ENCODE assay signal across 8 cellular contexts in the genomic region with DNA sequence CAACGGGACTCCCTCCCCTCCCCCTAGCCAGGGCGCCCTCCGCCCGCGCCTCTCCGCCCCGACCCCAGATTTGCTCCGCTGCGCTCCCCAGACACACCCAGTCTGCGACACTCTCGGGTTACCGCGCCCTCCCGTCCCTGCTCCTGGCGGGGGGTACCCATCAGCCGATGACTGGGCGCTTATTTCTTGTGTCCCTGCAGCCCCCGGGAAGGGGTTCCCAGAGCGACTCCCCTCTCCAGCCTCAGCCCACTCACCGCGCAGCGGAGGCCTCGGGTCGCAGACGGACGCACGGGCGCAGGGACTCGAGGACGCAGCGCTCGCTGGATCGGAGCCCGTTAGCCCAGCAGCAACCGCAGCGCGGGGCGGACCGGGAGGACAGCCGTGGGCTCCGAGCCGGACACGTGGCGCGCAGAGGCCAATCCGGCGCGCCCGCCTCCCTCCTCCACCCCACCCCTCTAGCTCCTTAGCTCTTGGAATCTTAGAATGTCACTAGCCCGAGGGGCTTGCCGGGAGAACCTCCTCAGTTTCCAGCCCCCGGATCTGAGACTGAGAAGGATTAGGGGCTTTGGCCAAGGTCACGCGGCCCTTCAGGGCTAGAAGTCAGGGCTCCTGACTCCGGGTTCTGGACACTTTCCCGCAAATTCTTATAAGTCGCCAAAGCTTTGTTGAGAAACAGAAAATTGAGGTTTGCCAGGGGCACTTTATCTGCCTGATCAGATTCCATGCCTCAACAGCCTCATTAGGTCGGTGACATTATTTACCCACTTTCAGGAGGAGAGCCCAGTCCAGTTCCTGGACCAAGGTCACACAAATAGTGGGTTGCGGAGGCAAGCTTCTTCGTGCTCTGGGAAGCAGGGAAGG. TPM values are rescaled to one million over a fixed set of nuclear protein-coding genes. Genes with fewer than 3 reads are reported as not detected.
DNase-seq lines count a peak whose midpoint lies in the region; ATAC-seq, FAIRE-seq and TF ChIP-seq lines count a peak whose summit lies in the region.

A gene (minus strand): TSS at position 354 of the 861 bp plus-strand sequence. CDS start 9,878 bp downstream, outside the sequence.

- H3K27me3 ChIP-seq in WERI-Rb-1 (ENCODE audit: insufficient read depth, low read depth, severe bottlenecking) (no peaks in the 10 kb centered on the region), smooth muscle cell (ENCODE audit: low read depth) (no peaks in the 10 kb centered on the region)

- peaks cover 37% of the 10 kb centered on the region for H4K20me1 ChIP-seq in smooth muscle cell (ENCODE audit: low read depth)

- no peaks in the 10 kb centered on the region for H3K36me3 ChIP-seq in WERI-Rb-1
- H3K36me3 ChIP-seq in smooth muscle cell (ENCODE audit: low read depth) = no peaks in the 10 kb centered on the region

- peak; percentile 62; the same call in 1 of the 2 replicates for TF ChIP-seq POLR2A in GM12891 (IDR thresholded peaks at IDR 0.05; ENCODE audit: low read depth, low read length)

- peaks cover 19% of the 10 kb centered on the region for H3K36me3 Mint-ChIP-seq in central memory CD8-positive, alpha-beta T cell (ENCODE audit: insufficient read depth)

- TF ChIP-seq CTCF in WERI-Rb-1 (IDR thresholded peaks at IDR 0.05; ENCODE audit: low read depth, low read length) = no peak
- TF ChIP-seq CTCF in smooth muscle cell (IDR thresholded peaks at IDR 0.05; ENCODE audit: borderline replicate concordance, insufficient read depth, poor library complexity, severe bottlenecking) = no peak

- peaks cover 11% of the 10 kb centered on the region for H3K4me1 ChIP-seq in smooth muscle cell (ENCODE audit: low read depth)

- H3K9me3 ChIP-seq in WERI-Rb-1 (ENCODE audit: severe bottlenecking) (no peaks in the 10 kb centered on the region), smooth muscle cell (replicated peaks; ENCODE audit: low read depth) (no peaks in the 10 kb centered on the region)

- H3K9ac ChIP-seq in smooth muscle cell (ENCODE audit: low read depth) = peak within 1 kb of the TSS; percentile 59

- peak within 1 kb of the TSS; percentile 95 for H3K4me3 Mint-ChIP-seq in central memory CD8-positive, alpha-beta T cell

- H3K27ac Mint-ChIP-seq in central memory CD8-positive, alpha-beta T cell (ENCODE audit: low read depth) = peak within 1 kb of the TSS; percentile 94

- ATAC-seq in HG02610 (IDR thresholded peaks at IDR 0.05; ENCODE audit: unreplicated experiment) = peak; percentile 36
- ATAC-seq in central memory CD8-positive, alpha-beta T cell (replicated peaks; ENCODE audit: extremely low read depth, poor library complexity, severe bottlenecking) = peak; percentile 73
- ATAC-seq in GM18873 (IDR thresholded peaks at IDR 0.05; ENCODE audit: low FRiP score, unreplicated experiment) = no peak

- FAIRE-seq in GM12891 (lab: Jason Lieb, UNC) = peak; percentile 90

- peak within 1 kb of the TSS; percentile 95 for H2AFZ ChIP-seq in smooth muscle cell (ENCODE audit: low read depth)

- under 1% methylated on average over 46 of the region's 60 CpGs for WGBS in smooth muscle cell (ENCODE audit: low lambda C conversion rate)

- peaks cover 54% of the 10 kb centered on the region for H3K79me2 ChIP-seq in smooth muscle cell (ENCODE audit: low read depth)

- H3F3A ChIP-seq in smooth muscle cell (ENCODE audit: low read depth) = peaks cover 8% of the 10 kb centered on the region

- DNase-seq in GM12891 (ENCODE audit: insufficient read length, low spot score) (peak; percentile 52), NCI-H146 (lab: John Stamatoyannopoulos, UW) (peak; percentile 64), WERI-Rb-1 (peak; percentile 78), iris pigment epithelial cell (ENCODE audit: low read depth) (peak; percentile 81), smooth muscle cell (lab: John Stamatoyannopoulos, UW; ENCODE audit: unreplicated experiment) (peak; percentile 44)
- peak in 1 of 2 donors; percentile 43 for DNase-seq in central memory CD8-positive, alpha-beta T cell (ENCODE audit: low spot score in 2 of 2)

- peak within 1 kb of the TSS; percentile 94 for H3K4me2 ChIP-seq in smooth muscle cell

- H3K27me3 Mint-ChIP-seq in central memory CD8-positive, alpha-beta T cell = no peaks in the 10 kb centered on the region

- H3K27ac ChIP-seq in WERI-Rb-1 = peak within 1 kb of the TSS; percentile 52
- peak within 1 kb of the TSS; percentile 68 for H3K27ac ChIP-seq in smooth muscle cell (ENCODE audit: low read depth)

- H3K4me1 Mint-ChIP-seq in central memory CD8-positive, alpha-beta T cell = peaks cover 57% of the 10 kb centered on the region

- peak within 1 kb of the TSS; percentile 77 for H3K4me3 ChIP-seq in WERI-Rb-1 (ENCODE audit: low read depth, low read length)
- peak within 1 kb of the TSS; percentile 79 for H3K4me3 ChIP-seq in smooth muscle cell

- H3K9me3 Mint-ChIP-seq in central memory CD8-positive, alpha-beta T cell = no peaks in the 10 kb centered on the region

TF ChIP-seq in GM12891, 5 proteins besides CTCF, POLR2A, EP300 and RAD21:
- TF ChIP-seq PAX5 (IDR thresholded peaks at IDR 0.05; ENCODE audit: insufficient read depth, low read length, severe bottlenecking) (no peak), SPI1 (IDR thresholded peaks at IDR 0.05; ENCODE audit: low read depth, low read length) (no peak), TAF1 (IDR thresholded peaks at IDR 0.05; ENCODE audit: low read depth, low read length) (peak; percentile 18; the same call in 1 of the 2 replicates)

RNA-seq across cellular contexts. Expression of the gene that starts here (rescaled TPM):
- 409 TPM for polyA plus RNA-seq in GM12891 (2012; ENCODE audit: low read depth, missing spikeins)
- total RNA-seq in smooth muscle cell = 264 and 274 TPM in 2 replicates
- 206 and 279 TPM in 2 replicates for polyA plus RNA-seq in smooth muscle cell
